ENCODE assay signal across 5 cellular contexts in the genomic region with DNA sequence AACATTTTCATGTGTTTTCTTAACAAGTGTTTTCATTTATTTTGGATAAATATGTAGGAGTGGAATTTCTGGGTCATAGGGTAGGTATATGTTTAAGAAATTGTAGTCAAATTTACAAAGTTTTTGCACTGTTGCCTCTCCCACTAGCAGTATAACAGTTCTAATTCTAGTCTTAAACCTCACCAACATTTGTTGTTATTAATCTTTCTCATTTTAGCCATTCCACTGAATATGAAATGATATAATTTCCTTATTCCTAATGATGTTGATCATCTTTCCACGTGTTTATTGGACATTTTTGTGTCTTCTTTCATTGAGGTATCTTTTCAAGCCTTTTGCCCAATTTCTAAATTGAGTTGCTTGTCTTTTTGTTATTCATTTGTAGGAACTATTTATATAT.
"Had no signal": no experiment of that assay in that cellular context is flagged by ENCODE, and none has a peak within 500 bp of the region (broad histone marks: within the 10 kb centered on the region; RNA-seq: fewer than 3 reads in every experiment).

No MANE protein-coding gene starts in this region.

- H3K27ac ChIP-seq: HL-60 had no signal

- H3K4me3 ChIP-seq: K562 had no signal

- DNase-seq: IMR-90, KBM-7, KG1 had no signal
